Comparison of ENCODE assay signal across 8 cellular contexts in the genomic region with DNA sequence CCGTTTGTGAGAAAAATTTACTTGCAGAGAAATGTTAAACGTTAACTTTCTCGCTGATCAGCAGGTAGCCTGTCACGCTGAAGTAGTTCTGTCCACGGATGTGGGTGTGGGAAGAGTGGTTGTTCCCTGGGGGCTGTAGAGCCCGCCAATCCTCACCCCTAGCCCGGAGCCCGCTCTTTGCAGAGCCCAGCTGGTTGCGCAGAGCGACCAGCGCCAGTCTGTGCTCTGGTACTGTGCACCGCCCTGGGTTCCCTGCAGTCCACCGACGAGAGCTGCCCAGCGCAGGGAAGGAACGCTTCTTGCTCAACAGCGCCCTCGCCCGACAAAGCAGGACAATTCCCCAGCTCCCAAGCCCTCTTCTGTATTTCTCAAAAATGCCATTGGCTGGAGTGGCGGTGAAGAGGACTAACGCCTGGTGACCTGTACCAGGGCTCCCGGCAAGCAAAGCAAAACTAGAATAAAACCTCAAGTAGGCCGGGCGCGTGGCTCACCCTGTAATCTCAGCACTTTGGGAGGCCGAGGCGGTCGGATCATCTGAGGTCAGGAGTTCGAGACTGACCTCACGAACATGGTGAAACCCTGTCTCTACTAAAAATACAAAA. TPM values are rescaled to one million over a fixed set of nuclear protein-coding genes. Genes with fewer than 3 reads are reported as not detected.
DNase-seq lines count a peak whose midpoint lies in the region; ATAC-seq and TF ChIP-seq lines count a peak whose summit lies in the region.

No MANE protein-coding gene starts in this region.

- peak; percentile 90 for ATAC-seq in HG02943 (IDR thresholded peaks at IDR 0.05; ENCODE audit: low read depth, unreplicated experiment)
- ATAC-seq in HG02610 (IDR thresholded peaks at IDR 0.05; ENCODE audit: unreplicated experiment) = no peak

- H2AFZ ChIP-seq in hepatocyte = peak overlapping the region; percentile 52

- H3K9me2 ChIP-seq in hepatocyte (replicated peaks; ENCODE audit: insufficient read depth) = no peaks in the 10 kb centered on the region

- H3K9me3 ChIP-seq in hepatocyte (ENCODE audit: low read depth) (no peaks in the 10 kb centered on the region), sigmoid colon (no peaks in the 10 kb centered on the region)

- peak; percentile 91 for TF ChIP-seq CTCF in GM13976 (IDR thresholded peaks at IDR 0.05; ENCODE audit: borderline replicate concordance, control extremely low read depth, extremely low read depth, insufficient read depth, missing control alignments)
- peak; percentile 89 for TF ChIP-seq CTCF in astrocyte of the cerebellum (IDR thresholded peaks at IDR 0.05; ENCODE audit: low read depth, low read length, missing control alignments)
- TF ChIP-seq CTCF in hepatocyte (IDR thresholded peaks at IDR 0.05; ENCODE audit: poor library complexity) = peak; percentile 85
- TF ChIP-seq CTCF in sigmoid colon (IDR thresholded peaks at IDR 0.05) = peak; percentile 37 to 80 (median 74)

- 16% methylated on average over 30 of the region's 30 CpGs for WGBS in hepatocyte (ENCODE audit: low lambda C conversion rate, missing lambda C conversion rate)
- 9 to 14% methylated on average over 30 of the region's 30 CpGs for WGBS in sigmoid colon, 2 donors

- in situ Hi-C loops in GM13976 (cut with MboI; ENCODE audit: low sequenced_read_pairs, unreplicated experiment) (no loop called here), astrocyte of the cerebellum (cut with HindIII; ENCODE audit: low sequenced_read_pairs) (no loop called here)

- H4K20me1 ChIP-seq in hepatocyte (ENCODE audit: insufficient read depth, poor library complexity, severe bottlenecking) = no peaks in the 10 kb centered on the region

- H3K4me2 ChIP-seq in hepatocyte = peak overlapping the region; percentile 77

- intact Hi-C loops in sigmoid colon (cut with DNase I) = no loop called here

- H3K27me3 ChIP-seq in hepatocyte = peaks cover 27% of the 10 kb centered on the region
- peaks cover 19 to 58% (median 36%) of the 10 kb centered on the region in 3 donors for H3K27me3 ChIP-seq in sigmoid colon

- TF ChIP-seq EP300 in sigmoid colon (IDR thresholded peaks at IDR 0.05) = no peak

- H3K4me3 ChIP-seq in astrocyte of the cerebellum (ENCODE audit: low read depth, low read length) = peak overlapping the region; percentile 22
- H3K4me3 ChIP-seq in hepatocyte = peak overlapping the region; percentile 18
- peak overlapping the region in 1 of 4 donors; percentile 14 for H3K4me3 ChIP-seq in sigmoid colon

- no peaks in the 10 kb centered on the region for H3K36me3 ChIP-seq in hepatocyte (replicated peaks; ENCODE audit: insufficient read depth, low read depth)
- no peaks in the 10 kb centered on the region for H3K36me3 ChIP-seq in sigmoid colon

- no peaks in the 10 kb centered on the region for H3K79me2 ChIP-seq in hepatocyte

- no peak overlapping the region for H3K27ac ChIP-seq in hepatocyte
- no peak overlapping the region for H3K27ac ChIP-seq in sigmoid colon

- DNase-seq in GM13976 (ENCODE audit: low spot score) (peak; percentile 91), NCI-H187 (lab: John Stamatoyannopoulos, UW) (peak; percentile 91 to 95), T-helper 22 cell (ENCODE audit: low read depth) (peak; percentile 35), astrocyte of the cerebellum (ENCODE audit: low read depth) (peak; percentile 62), hepatocyte (ENCODE audit: low spot score) (peak; percentile 91), sigmoid colon (peak; percentile 88)

- TF ChIP-seq POLR2A in sigmoid colon (IDR thresholded peaks at IDR 0.05) = no peak

- peaks cover 4% of the 10 kb centered on the region for H3K4me1 ChIP-seq in hepatocyte (ENCODE audit: insufficient read depth)
- H3K4me1 ChIP-seq in sigmoid colon = peaks cover 0 to 23% (median 17%) of the 10 kb centered on the region in 4 donors

RNA-seq across cellular contexts. Expression of gene RIPPLY3, which starts 3.3 kb away (rescaled TPM):
- total RNA-seq in hepatocyte = 0.17 TPM in 1 of 2 replicates, not detected in the other
- 0.11 and 1.0 TPM in 2 replicates for polyA plus RNA-seq in hepatocyte
- not detected for total RNA-seq in sigmoid colon
- under 1 TPM in 1 of 3 donors, not detected in 2; 0.12 TPM for polyA plus RNA-seq in sigmoid colon

RNA-seq across cellular contexts. Expression of gene HLCS, which starts 43.4 kb away (rescaled TPM):
- total RNA-seq in hepatocyte (16.7 and 30.4 TPM in 2 replicates), sigmoid colon (10 to 100 TPM; 12.5 to 26.0 (median 15.6) TPM)
- polyA plus RNA-seq in hepatocyte (9.2 and 10.6 TPM in 2 replicates), sigmoid colon (1 to 10 TPM; 3.0 to 5.4 (median 3.5) TPM)

Comparison
In these comparisons a context has a peak if more than half of its experiments do, and no peak if none do; other contexts are left out.
1. DNase-seq: peak in every context shown above with its lines; median percentile 93 in NCI-H187; 91 in GM13976; 91 in hepatocyte; 88 in sigmoid colon; 62 in astrocyte of the cerebellum; 35 in T-helper 22 cell.